ENCODE assay signal across 12 cellular contexts in genomic region chr19:29804493-29804892, GRCh38. TPM values are rescaled to one million over a fixed set of nuclear protein-coding genes. Genes with fewer than 3 reads are reported as not detected.
DNase-seq lines count a peak whose midpoint lies in the region; ATAC-seq and FAIRE-seq lines count a peak whose summit lies in the region.
"Had no signal": no experiment of that assay in that cellular context is flagged by ENCODE, and none has a peak within 500 bp of the region (broad histone marks: within the 10 kb centered on the region; RNA-seq: fewer than 3 reads in every experiment).

No MANE protein-coding gene starts in this region.

- peaks cover 20% of the 10 kb centered on the region for H3K4me1 Mint-ChIP-seq in activated T-cell treated with anti-CD3 and anti-CD28 coated beads, Interleukin-2, amount 50 U/mL, for 72 hours (ENCODE audit: low read depth)

- H3K36me3 Mint-ChIP-seq in activated T-cell treated with anti-CD3 and anti-CD28 coated beads, Interleukin-2, amount 50 U/mL, for 72 hours (ENCODE audit: insufficient read depth in 2 of 2): no peaks in the 10 kb centered on the region

- H3K4me3 Mint-ChIP-seq in activated T-cell treated with anti-CD3 and anti-CD28 coated beads, Interleukin-2, amount 50 U/mL, for 72 hours: no peak overlapping the region

- FAIRE-seq in urothelium cell line (lab: Jason Lieb, UNC): no peak

- no peak overlapping the region for H3K27ac Mint-ChIP-seq in activated T-cell treated with anti-CD3 and anti-CD28 coated beads, Interleukin-2, amount 50 U/mL, for 72 hours

- H3K9me3 Mint-ChIP-seq in activated T-cell treated with anti-CD3 and anti-CD28 coated beads, Interleukin-2, amount 50 U/mL, for 72 hours: no peaks in the 10 kb centered on the region

- DNase-seq in activated T-cell treated with anti-CD3 and anti-CD28 coated beads, Interleukin-2, amount 50 U/mL, for 72 hours: peak; percentile 42 to 44
- DNase-seq in urothelium cell line (ENCODE audit: low spot score): no peak
- no peak for DNase-seq in NCI-H1048 (lab: John Stamatoyannopoulos, UW)
- no peak for DNase-seq in G401 (ENCODE audit: low spot score)
- no peak for DNase-seq in 8988T
- DNase-seq: colonic mucosa; HCEC 1CT; NCI-H1092; stimulated activated CD4-positive, alpha-beta T cell treated with anti-CD3 and anti-CD28 coated beads, Interleukin-12 subunit alpha, Interleukin-12 subunit beta, amount 100 ng/mL, for 4 hours had no signal

- H3K27me3 Mint-ChIP-seq in activated T-cell treated with anti-CD3 and anti-CD28 coated beads, Interleukin-2, amount 50 U/mL, for 72 hours (ENCODE audit: low read depth): no peaks in the 10 kb centered on the region

- peak; percentile 74 for ATAC-seq in GM18517 (IDR thresholded peaks at IDR 0.05; ENCODE audit: unreplicated experiment)
- peak; percentile 72 for ATAC-seq in GM19397 (IDR thresholded peaks at IDR 0.05; ENCODE audit: unreplicated experiment)
- peak; percentile 80 for ATAC-seq in HG03039 (IDR thresholded peaks at IDR 0.05; ENCODE audit: unreplicated experiment)
- peak; percentile 92 to 94 for ATAC-seq in activated T-cell treated with anti-CD3 and anti-CD28 coated beads, Interleukin-2, amount 50 U/mL, for 72 hours (replicated peaks in 1 of 2)

- in situ Hi-C loops in G401 (cut with HindIII; ENCODE audit: low sequenced_read_pairs): no loop called here

RNA-seq across cellular contexts. Expression of gene CCNE1, which starts 7.3 kb away (rescaled TPM):
- 10 to 100 TPM; 39.3 to 41.9 TPM for total RNA-seq in activated T-cell treated with anti-CD3 and anti-CD28 coated beads, Interleukin-2, amount 50 U/mL, for 72 hours
- total RNA-seq in G401 (2014; rRNA removed; shearing (Covaris generic)): 50.8 and 76.0 TPM in 2 replicates

Comparison
In these comparisons a context has a peak if more than half of its experiments do, and no peak if none do; other contexts are left out.
1. DNase-seq: peak in activated T-cell treated with anti-CD3 and anti-CD28 coated beads, Interleukin-2, amount 50 U/mL, for 72 hours (2 of 2); none in urothelium cell line (single experiment), NCI-H1048 (single experiment), G401 (single experiment) and 8988T (single experiment).
2. Peak in every context shown above with its lines, with median percentiles within 50 percentile points of each other: ATAC-seq.